In genomic region chr12:10425938-10426337, GRCh38 we compare ENCODE assay signal across 16 cellular contexts. TPM values are rescaled to one million over a fixed set of nuclear protein-coding genes. Genes with fewer than 3 reads are reported as not detected.
DNase-seq lines count a peak whose midpoint lies in the region; ATAC-seq and TF ChIP-seq lines count a peak whose summit lies in the region.
"Not testable (repeated sequence)": the region's sequence is repeated elsewhere in the genome, so short reads cannot be mapped to it uniquely, and the experiment has no call there.
"Had no signal": no experiment of that assay in that cellular context is flagged by ENCODE, and none has a peak within 500 bp of the region (broad histone marks: within the 10 kb centered on the region; RNA-seq: fewer than 3 reads in every experiment).

No MANE protein-coding gene starts in this region.

- not testable (repeated sequence) for H4K91ac ChIP-seq in trophoblast cell (ENCODE audit: low read depth, low read length)

- H3K4me1 ChIP-seq in HCT116 (ENCODE audit: control insufficient read depth in 1 of 2, insufficient read depth in 2 of 2, low read length in 2 of 2); Panc1 (ENCODE audit: control insufficient read depth, insufficient read depth, low read length); trophoblast cell (ENCODE audit: control insufficient read depth in 1 of 2, insufficient read depth in 2 of 2, low read length in 2 of 2): not testable (repeated sequence)

- not testable (repeated sequence) for H4K20me1 ChIP-seq in HCT116 (ENCODE audit: insufficient read depth)

- peak overlapping the region; percentile 51 for H3K27ac Mint-ChIP-seq in central memory CD8-positive, alpha-beta T cell (ENCODE audit: low read depth)

- not testable (repeated sequence) for H3K4me1 Mint-ChIP-seq in central memory CD8-positive, alpha-beta T cell

- not testable (repeated sequence) for TF ChIP-seq POLR2A in HCT116 (IDR thresholded peaks at IDR 0.05; ENCODE audit: borderline replicate concordance, extremely low read depth, insufficient read depth, insufficient read length)

- not testable (repeated sequence) for BruUV-seq in HCT116 (replicated peaks; lab: Mats Ljungman, UMichigan); Panc1 (replicated peaks; lab: Mats Ljungman, UMichigan)

- in situ Hi-C loops in Panc1 (cut with HindIII; ENCODE audit: low pct_unique_long_range_greater_than_20kb, low sequenced_read_pairs) = not testable (repeated sequence)

- H3K79me2 ChIP-seq in HCT116 (ENCODE audit: insufficient read depth, low read length); trophoblast cell (ENCODE audit: control insufficient read depth, insufficient read depth, low read length, poor library complexity): not testable (repeated sequence)

- not testable (repeated sequence) for H3K27me3 ChIP-seq in HCT116 (ENCODE audit: insufficient read depth, low read length); Panc1 (ENCODE audit: control insufficient read depth, insufficient read depth, low read length); trophoblast cell (ENCODE audit: insufficient read depth, low read length)

- RAD21 ChIA-PET in HCT116 (lab: Charles Lee; ENCODE audit: low non-redundant PET in 1 of 2, low total read pairs in 2 of 2, uncharacterized antibody in 2 of 2, unreplicated experiment in 2 of 2) = not testable (repeated sequence)

- TF ChIP-seq CTCF in HCT116 (IDR thresholded peaks at IDR 0.05 in 2 of 3, conservative IDR thresholded peaks at IDR 0.05 in 1 of 3; ENCODE audit: borderline replicate concordance in 1 of 3, insufficient read depth in 1 of 3, low read depth in 2 of 3, low read length in 2 of 3); Panc1 (IDR thresholded peaks at IDR 0.05): not testable (repeated sequence)

- H3K4me3 Mint-ChIP-seq in central memory CD8-positive, alpha-beta T cell = not testable (repeated sequence)

- TF ChIP-seq RAD21 in HCT116 (IDR thresholded peaks at IDR 0.05; ENCODE audit: low read depth) = not testable (repeated sequence)

- DNase-seq in HCT116 (ENCODE audit: low read depth, low spot score); Panc1 (ENCODE audit: low read depth, low spot score); central memory CD8-positive, alpha-beta T cell (ENCODE audit: low spot score in 2 of 2); trophoblast cell: not testable (repeated sequence)
- DNase-seq in globus pallidus (ENCODE audit: low spot score) (peak; percentile 48), putamen (ENCODE audit: low spot score) (peak; percentile 26), superior temporal gyrus (ENCODE audit: extremely low spot score) (peak; percentile 44)

- not testable (repeated sequence) for H2BK5ac ChIP-seq in trophoblast cell (ENCODE audit: low read depth, low read length, poor library complexity)

- ATAC-seq in HCT116; central memory CD8-positive, alpha-beta T cell (replicated peaks; ENCODE audit: extremely low read depth, poor library complexity, severe bottlenecking): not testable (repeated sequence)
- ATAC-seq in Panc1 = peak; percentile 32; the same call in 1 of the 2 replicates

- H3K9ac ChIP-seq in HCT116 (ENCODE audit: low read length); trophoblast cell (ENCODE audit: low read length): not testable (repeated sequence)

- H3K27ac ChIP-seq in HCT116 (ENCODE audit: low read depth, low read length) (peak overlapping the region; percentile 18; the same call in 1 of the 2 replicates), Panc1 (ENCODE audit: low read length) (peak overlapping the region; percentile 84)
- H3K27ac ChIP-seq in trophoblast cell (ENCODE audit: low read depth, low read length) = not testable (repeated sequence)

- not testable (repeated sequence) for H3K4me3 ChIP-seq in HCT116 (replicated peaks in 1 of 2; ENCODE audit: low read depth in 1 of 2, low read length in 2 of 2); trophoblast cell (ENCODE audit: low read depth, low read length)
- H3K4me3 ChIP-seq in Panc1 (ENCODE audit: low read depth in 2 of 2, low read length in 2 of 2) = peak overlapping the region; percentile 18 to 44

- not testable (repeated sequence) for H3K79me1 ChIP-seq in trophoblast cell (ENCODE audit: low read length)

- H3K9me2 ChIP-seq in HCT116 (ENCODE audit: insufficient read depth) = not testable (repeated sequence)

- intact Hi-C loops in HCT116 (cut with micrococcal nuclease); Panc1 (cut with micrococcal nuclease; ENCODE audit: unreplicated experiment): not testable (repeated sequence)

- H2AFZ ChIP-seq in HCT116 (ENCODE audit: low read depth, low read length, poor library complexity, severe bottlenecking); trophoblast cell (ENCODE audit: insufficient read depth, low read length, poor library complexity): not testable (repeated sequence)

- not testable (repeated sequence) for H3K4ac ChIP-seq in trophoblast cell (ENCODE audit: low read depth, low read length)

- not testable (repeated sequence) for H2AK5ac ChIP-seq in trophoblast cell (ENCODE audit: low read length)

- H3K27me3 Mint-ChIP-seq in central memory CD8-positive, alpha-beta T cell = not testable (repeated sequence)

- H3K14ac ChIP-seq in trophoblast cell (ENCODE audit: low read length) = not testable (repeated sequence)

- not testable (repeated sequence) for H3K23ac ChIP-seq in trophoblast cell (ENCODE audit: low read length)

- not testable (repeated sequence) for H3K18ac ChIP-seq in trophoblast cell (ENCODE audit: low read length)

- H3K36me3 Mint-ChIP-seq in central memory CD8-positive, alpha-beta T cell (ENCODE audit: insufficient read depth) = not testable (repeated sequence)

- not testable (repeated sequence) for H3K9me3 ChIP-seq in HCT116 (ENCODE audit: control insufficient read depth in 1 of 2, insufficient read depth in 1 of 2, low read depth in 1 of 2, low read length in 2 of 2); Panc1 (ENCODE audit: control insufficient read depth, insufficient read depth, low read depth, low read length); trophoblast cell (ENCODE audit: insufficient read depth, low read depth, low read length)

- not testable (repeated sequence) for H4K8ac ChIP-seq in trophoblast cell (ENCODE audit: low read depth, low read length)

- H4K12ac ChIP-seq in trophoblast cell (ENCODE audit: low read depth, low read length) = not testable (repeated sequence)

- peak overlapping the region; percentile 87 for H2BK12ac ChIP-seq in trophoblast cell (ENCODE audit: low read length)

- not testable (repeated sequence) for H3K36me3 ChIP-seq in HCT116 (ENCODE audit: control insufficient read depth in 1 of 2, insufficient read depth in 2 of 2, low read length in 2 of 2); Panc1 (ENCODE audit: control insufficient read depth, insufficient read depth, low read length); trophoblast cell (ENCODE audit: control insufficient read depth in 1 of 2, insufficient read depth in 2 of 2, low read length in 2 of 2)

- CTCF ChIA-PET in HCT116 (lab: Charles Lee); Panc1 (lab: Charles Lee): not testable (repeated sequence)

- no CpG with 5 or more reads among the region's 8 CpGs for WGBS in trophoblast cell (ENCODE audit: extremely low coverage, insufficient coverage, insufficient read length)

- H2BK120ac ChIP-seq in trophoblast cell (ENCODE audit: insufficient read depth, low read length, poor library complexity) = not testable (repeated sequence)

- not testable (repeated sequence) for H3K9me3 Mint-ChIP-seq in central memory CD8-positive, alpha-beta T cell

- H3K4me2 ChIP-seq in HCT116 (ENCODE audit: low read length); trophoblast cell (ENCODE audit: low read length): not testable (repeated sequence)

- POLR2A ChIA-PET in HCT116 (lab: Charles Lee) = interaction anchor here (0.7 kb wide), 1 partner anchor 15 kb away, joined by 3 read pairs; no protein-coding TSS in a partner anchor
- POLR2A ChIA-PET in Panc1 (lab: Charles Lee) = not testable (repeated sequence)

RNA-seq across cellular contexts. Expression of gene KLRC3, which starts 5.5 kb away (rescaled TPM):
- 1.8 TPM for total RNA-seq in HCT116 (2021; ENCODE audit: unreplicated experiment)
- polyA plus RNA-seq in HCT116 (2012) = 0.77 and 1.4 TPM in 2 replicates
- total RNA-seq in Panc1 (2021; ENCODE audit: unreplicated experiment) = 0.74 TPM
- polyA plus RNA-seq in Panc1 (2012; ENCODE audit: insufficient read length) = 0.73 TPM
- polyA plus RNA-seq in trophoblast cell (2013) = 0.15 and 0.17 TPM in 2 replicates
- total RNA-seq: A172; A673; Calu3; CD4-positive, alpha-beta memory T cell; Daoy; G401; H1; H7 had no signal
- polyA plus RNA-seq: BJ; CD4-positive, alpha-beta memory T cell; H1 had no signal

RNA-seq across cellular contexts. Expression of gene KLRC2, which starts 9.9 kb away (rescaled TPM):
- total RNA-seq in HCT116 (2021; ENCODE audit: unreplicated experiment) = 7.5 TPM
- polyA plus RNA-seq in HCT116 (2012) = 3.2 and 6.6 TPM in 2 replicates
- total RNA-seq in Panc1 (2021; ENCODE audit: unreplicated experiment) = not detected
- not detected for polyA plus RNA-seq in Panc1 (2012; ENCODE audit: insufficient read length)
- polyA plus RNA-seq in trophoblast cell (2013) = 0.11 and 0.23 TPM in 2 replicates
- total RNA-seq: A172; A673; Calu3; CD4-positive, alpha-beta memory T cell; G401; H1; H7 had no signal
- polyA plus RNA-seq: BJ; CD4-positive, alpha-beta memory T cell; H1 had no signal

RNA-seq across cellular contexts. Expression of gene KLRC4, which starts 16.4 kb away (rescaled TPM):
- 2.1 TPM for total RNA-seq in HCT116 (2021; ENCODE audit: unreplicated experiment)
- polyA plus RNA-seq in HCT116 (2012) = 0.37 and 0.91 TPM in 2 replicates
- total RNA-seq in Panc1 (2021; ENCODE audit: unreplicated experiment) = 1.4 TPM
- 0.65 TPM for polyA plus RNA-seq in Panc1 (2012; ENCODE audit: insufficient read length)
- 0.11 and 0.29 TPM in 2 replicates for polyA plus RNA-seq in trophoblast cell (2013)
- total RNA-seq: A172; A673; Calu3; CD4-positive, alpha-beta memory T cell; Daoy; G401; H1; H7 had no signal
- polyA plus RNA-seq: BJ; CD4-positive, alpha-beta memory T cell; H1 had no signal

RNA-seq across cellular contexts. Expression of gene KLRC1, which starts 27.2 kb away (rescaled TPM):
- total RNA-seq in HCT116 (2021; ENCODE audit: unreplicated experiment) (not detected), Panc1 (2021; ENCODE audit: unreplicated experiment) (not detected)
- polyA plus RNA-seq in HCT116 (2012) = not detected in 2 replicates
- polyA plus RNA-seq in Panc1 (2012; ENCODE audit: insufficient read length) = not detected
- polyA plus RNA-seq in trophoblast cell (2013) = not detected in 2 replicates
- total RNA-seq: A172; A673; Calu3; CD4-positive, alpha-beta memory T cell; Daoy; G401; H1; H7 had no signal
- polyA plus RNA-seq: BJ; CD4-positive, alpha-beta memory T cell; H1 had no signal

RNA-seq across cellular contexts. Expression of gene KLRK1, which starts 36.1 kb away (rescaled TPM):
- total RNA-seq in HCT116 (2021; ENCODE audit: unreplicated experiment) (2.3 TPM), Panc1 (2021; ENCODE audit: unreplicated experiment) (0.95 TPM)
- 2.2 and 3.7 TPM in 2 replicates for polyA plus RNA-seq in HCT116 (2012)
- 1.1 TPM for polyA plus RNA-seq in Panc1 (2012; ENCODE audit: insufficient read length)
- polyA plus RNA-seq in trophoblast cell (2013) = 1.6 and 1.8 TPM in 2 replicates
- total RNA-seq: A172, A673, Calu3, Daoy, G401, H1, H7 had no signal
- polyA plus RNA-seq: BJ, H1 had no signal
